Comparison of ENCODE assay signal across 1 cellular context in the genomic region with DNA sequence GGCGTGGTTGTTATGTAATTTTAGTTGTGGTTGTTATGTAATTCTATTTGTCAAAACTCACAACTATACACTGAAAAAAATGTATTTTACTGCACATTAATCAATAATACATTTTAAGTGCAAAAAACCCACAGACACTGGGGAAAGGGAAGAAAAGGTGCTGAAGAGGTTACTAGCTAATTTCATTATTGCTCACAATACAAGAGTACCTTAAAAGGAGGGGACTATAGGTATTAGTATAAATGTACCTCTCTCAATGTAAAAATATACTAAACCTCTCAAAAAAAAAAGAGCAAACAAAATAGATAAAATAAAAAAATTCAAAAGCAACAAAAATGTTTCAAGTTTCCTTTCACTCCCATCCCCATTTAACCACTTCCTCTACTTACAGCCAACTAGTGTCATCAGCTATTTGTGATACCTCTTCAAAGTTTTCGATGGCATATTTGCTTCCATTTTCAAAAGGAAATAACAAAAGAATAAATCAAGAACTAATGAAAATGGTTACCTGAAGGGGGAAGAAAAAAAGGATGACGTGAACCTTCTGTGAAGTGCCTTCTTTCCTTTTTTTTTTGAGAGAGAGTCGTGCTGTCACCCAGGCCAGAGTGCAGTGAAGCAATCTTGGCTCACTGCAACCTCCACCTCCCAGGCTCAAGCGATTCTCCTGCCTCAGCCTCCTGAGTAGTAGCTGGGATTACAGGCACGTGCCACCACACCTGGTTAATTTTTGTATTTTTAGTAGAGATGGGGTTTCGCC.
A peak's percentile ranks its signal among the peaks of the same experiment; 100 is the strongest.
TF ChIP-seq lines count a peak whose summit lies in the region.

No MANE protein-coding gene starts in this region.

TF ChIP-seq in K562, 482 proteins besides CTCF, POLR2A, EP300 and RAD21 (continued from another document and continues in another):
- TF ChIP-seq, protein P1, sequence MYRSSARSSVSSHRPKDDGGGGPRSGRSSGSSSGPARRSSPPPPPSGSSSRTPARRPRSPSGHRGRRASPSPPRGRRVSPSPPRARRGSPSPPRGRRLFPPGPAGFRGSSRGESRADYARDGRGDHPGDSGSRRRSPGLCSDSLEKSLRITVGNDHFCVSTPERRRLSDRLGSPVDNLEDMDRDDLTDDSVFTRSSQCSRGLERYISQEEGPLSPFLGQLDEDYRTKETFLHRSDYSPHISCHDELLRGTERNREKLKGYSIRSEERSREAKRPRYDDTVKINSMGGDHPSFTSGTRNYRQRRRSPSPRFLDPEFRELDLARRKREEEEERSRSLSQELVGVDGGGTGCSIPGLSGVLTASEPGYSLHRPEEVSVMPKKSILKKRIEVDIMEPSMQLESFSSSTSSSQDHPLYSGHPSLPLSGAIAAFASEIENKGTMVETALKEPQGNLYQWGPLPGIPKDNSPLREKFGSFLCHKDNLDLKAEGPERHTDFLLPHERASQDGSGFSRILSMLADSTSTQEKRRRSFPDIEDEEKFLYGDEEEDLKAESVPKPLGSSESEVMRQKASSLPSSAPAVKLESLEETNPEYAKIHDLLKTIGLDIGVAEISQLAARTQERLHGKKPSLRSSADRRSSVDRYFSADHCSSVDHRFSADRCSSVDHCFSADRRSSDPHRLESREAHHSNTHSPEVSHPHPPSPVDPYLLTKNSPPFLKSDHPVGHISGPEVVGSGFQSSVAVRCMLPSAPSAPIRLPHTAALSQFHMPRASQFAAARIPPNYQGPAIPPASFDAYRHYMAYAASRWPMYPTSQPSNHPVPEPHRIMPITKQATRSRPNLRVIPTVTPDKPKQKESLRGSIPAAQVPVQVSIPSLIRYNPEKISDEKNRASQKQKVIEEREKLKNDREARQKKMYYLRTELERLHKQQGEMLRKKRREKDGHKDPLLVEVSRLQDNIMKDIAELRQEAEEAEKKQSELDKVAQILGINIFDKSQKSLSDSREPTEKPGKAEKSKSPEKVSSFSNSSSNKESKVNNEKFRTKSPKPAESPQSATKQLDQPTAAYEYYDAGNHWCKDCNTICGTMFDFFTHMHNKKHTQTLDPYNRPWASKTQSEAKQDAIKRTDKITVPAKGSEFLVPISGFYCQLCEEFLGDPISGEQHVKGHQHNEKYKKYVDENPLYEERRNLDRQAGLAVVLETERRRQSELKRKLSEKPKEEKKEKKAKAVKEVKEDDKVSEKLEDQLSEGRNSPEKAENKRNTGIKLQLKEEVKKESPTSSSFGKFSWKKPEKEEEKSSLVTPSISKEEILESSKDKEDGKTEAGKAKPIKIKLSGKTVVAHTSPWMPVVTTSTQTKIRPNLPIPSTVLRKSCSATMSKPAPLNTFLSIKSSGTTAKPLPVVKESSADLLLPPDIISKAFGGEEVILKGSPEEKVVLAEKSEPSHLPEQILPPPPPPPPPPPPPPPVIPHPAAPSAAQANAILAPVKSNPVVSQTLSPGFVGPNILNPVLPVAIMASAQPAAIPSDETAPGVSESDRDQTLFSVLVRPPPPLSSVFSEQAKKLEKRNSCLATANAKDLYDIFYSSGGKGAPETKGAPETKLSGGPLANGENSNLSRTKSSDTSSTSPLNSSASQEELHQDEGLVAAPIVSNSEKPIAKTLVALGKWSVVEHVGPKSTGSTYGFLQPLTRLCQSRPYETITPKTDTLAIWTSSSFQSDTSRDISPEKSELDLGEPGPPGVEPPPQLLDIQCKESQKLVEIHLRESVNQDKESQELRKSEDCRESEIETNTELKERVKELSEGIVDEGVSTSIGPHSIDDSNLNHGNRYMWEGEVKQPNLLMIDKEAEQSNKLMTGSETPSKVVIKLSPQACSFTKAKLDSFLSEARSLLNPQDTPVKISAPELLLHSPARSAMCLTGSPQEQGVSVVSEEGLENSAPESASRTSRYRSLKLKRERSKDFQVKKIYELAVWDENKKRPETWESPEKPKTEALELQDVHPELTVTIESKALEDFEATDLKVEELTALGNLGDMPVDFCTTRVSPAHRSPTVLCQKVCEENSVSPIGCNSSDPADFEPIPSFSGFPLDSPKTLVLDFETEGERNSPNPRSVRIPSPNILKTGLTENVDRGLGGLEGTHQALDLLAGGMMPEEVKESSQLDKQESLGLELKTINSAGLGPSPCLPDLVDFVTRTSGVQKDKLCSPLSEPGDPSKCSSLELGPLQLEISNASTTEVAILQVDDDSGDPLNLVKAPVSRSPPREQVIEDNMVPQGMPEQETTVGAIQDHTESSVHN (IDR thresholded peaks at IDR 0.05; ENCODE audit: borderline replicate concordance in 1 of 2, low read depth in 1 of 2), result no peak
- TF ChIP-seq ZNF449 (CRISPR knock-in tag; IDR thresholded peaks at IDR 0.05), result no peak
- TF ChIP-seq TBP (optimal IDR thresholded peaks at IDR 0.05; ENCODE audit: low read depth, low read length), result no peak
- TF ChIP-seq SMARCB1 (IDR thresholded peaks at IDR 0.05; ENCODE audit: insufficient read length, low read depth), result peak; percentile 9
- TF ChIP-seq NONO (IDR thresholded peaks at IDR 0.05; ENCODE audit: low read depth in 2 of 2, low read length in 1 of 2), result no peak
- no peak for TF ChIP-seq ARID2 (IDR thresholded peaks at IDR 0.05)
- no peak for TF ChIP-seq ATF1 (CRISPR knock-in tag; IDR thresholded peaks at IDR 0.05)
- no peak for TF ChIP-seq ATF1 (tag; IDR thresholded peaks at IDR 0.05)
- 0 out of 4 replicates have a peak, but pooled peaks of 1 of the 2 experiments have one; percentile 30 for TF ChIP-seq HDAC1 (IDR thresholded peaks at IDR 0.05)
- TF ChIP-seq SUPT5H (IDR thresholded peaks at IDR 0.05), result no peak
- TF ChIP-seq C11orf30 (IDR thresholded peaks at IDR 0.05; ENCODE audit: low read depth), result no peak
- TF ChIP-seq POLR2AphosphoS2 (IDR thresholded peaks at IDR 0.05; ENCODE audit: low read length), result no peak
- no peak for TF ChIP-seq ELF4 (CRISPR knock-in tag; IDR thresholded peaks at IDR 0.05)
- no peak for TF ChIP-seq THRA (IDR thresholded peaks at IDR 0.05)
- TF ChIP-seq, protein P2, sequence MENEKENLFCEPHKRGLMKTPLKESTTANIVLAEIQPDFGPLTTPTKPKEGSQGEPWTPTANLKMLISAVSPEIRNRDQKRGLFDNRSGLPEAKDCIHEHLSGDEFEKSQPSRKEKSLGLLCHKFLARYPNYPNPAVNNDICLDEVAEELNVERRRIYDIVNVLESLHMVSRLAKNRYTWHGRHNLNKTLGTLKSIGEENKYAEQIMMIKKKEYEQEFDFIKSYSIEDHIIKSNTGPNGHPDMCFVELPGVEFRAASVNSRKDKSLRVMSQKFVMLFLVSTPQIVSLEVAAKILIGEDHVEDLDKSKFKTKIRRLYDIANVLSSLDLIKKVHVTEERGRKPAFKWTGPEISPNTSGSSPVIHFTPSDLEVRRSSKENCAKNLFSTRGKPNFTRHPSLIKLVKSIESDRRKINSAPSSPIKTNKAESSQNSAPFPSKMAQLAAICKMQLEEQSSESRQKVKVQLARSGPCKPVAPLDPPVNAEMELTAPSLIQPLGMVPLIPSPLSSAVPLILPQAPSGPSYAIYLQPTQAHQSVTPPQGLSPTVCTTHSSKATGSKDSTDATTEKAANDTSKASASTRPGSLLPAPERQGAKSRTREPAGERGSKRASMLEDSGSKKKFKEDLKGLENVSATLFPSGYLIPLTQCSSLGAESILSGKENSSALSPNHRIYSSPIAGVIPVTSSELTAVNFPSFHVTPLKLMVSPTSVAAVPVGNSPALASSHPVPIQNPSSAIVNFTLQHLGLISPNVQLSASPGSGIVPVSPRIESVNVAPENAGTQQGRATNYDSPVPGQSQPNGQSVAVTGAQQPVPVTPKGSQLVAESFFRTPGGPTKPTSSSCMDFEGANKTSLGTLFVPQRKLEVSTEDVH (IDR thresholded peaks at IDR 0.05; ENCODE audit: low read depth, partially characterized antibody), result no peak
- no peak for TF ChIP-seq PHF8 (IDR thresholded peaks at IDR 0.05; ENCODE audit: borderline replicate concordance, low read length)
- no peak for TF ChIP-seq MIER1 (IDR thresholded peaks at IDR 0.05; ENCODE audit: low read depth)
- TF ChIP-seq, protein P3, sequence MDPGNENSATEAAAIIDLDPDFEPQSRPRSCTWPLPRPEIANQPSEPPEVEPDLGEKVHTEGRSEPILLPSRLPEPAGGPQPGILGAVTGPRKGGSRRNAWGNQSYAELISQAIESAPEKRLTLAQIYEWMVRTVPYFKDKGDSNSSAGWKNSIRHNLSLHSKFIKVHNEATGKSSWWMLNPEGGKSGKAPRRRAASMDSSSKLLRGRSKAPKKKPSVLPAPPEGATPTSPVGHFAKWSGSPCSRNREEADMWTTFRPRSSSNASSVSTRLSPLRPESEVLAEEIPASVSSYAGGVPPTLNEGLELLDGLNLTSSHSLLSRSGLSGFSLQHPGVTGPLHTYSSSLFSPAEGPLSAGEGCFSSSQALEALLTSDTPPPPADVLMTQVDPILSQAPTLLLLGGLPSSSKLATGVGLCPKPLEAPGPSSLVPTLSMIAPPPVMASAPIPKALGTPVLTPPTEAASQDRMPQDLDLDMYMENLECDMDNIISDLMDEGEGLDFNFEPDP (CRISPR knock-in tag; IDR thresholded peaks at IDR 0.05), result no peak
- no peak for TF ChIP-seq CBX5 (IDR thresholded peaks at IDR 0.05; ENCODE audit: borderline replicate concordance, low read depth)
- no peak for TF ChIP-seq SAFB (IDR thresholded peaks at IDR 0.05; ENCODE audit: borderline replicate concordance, low read depth, low read length)
- no peak for TF ChIP-seq CBFA2T3 (IDR thresholded peaks at IDR 0.05)
- TF ChIP-seq ZNF655 (CRISPR knock-in tag; IDR thresholded peaks at IDR 0.05), result no peak
- TF ChIP-seq JUNB (CRISPR knock-in tag; conservative IDR thresholded peaks at IDR 0.05), result no peak
- TF ChIP-seq, protein P4, sequence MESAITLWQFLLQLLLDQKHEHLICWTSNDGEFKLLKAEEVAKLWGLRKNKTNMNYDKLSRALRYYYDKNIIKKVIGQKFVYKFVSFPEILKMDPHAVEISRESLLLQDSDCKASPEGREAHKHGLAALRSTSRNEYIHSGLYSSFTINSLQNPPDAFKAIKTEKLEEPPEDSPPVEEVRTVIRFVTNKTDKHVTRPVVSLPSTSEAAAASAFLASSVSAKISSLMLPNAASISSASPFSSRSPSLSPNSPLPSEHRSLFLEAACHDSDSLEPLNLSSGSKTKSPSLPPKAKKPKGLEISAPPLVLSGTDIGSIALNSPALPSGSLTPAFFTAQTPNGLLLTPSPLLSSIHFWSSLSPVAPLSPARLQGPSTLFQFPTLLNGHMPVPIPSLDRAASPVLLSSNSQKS (CRISPR knock-in tag; IDR thresholded peaks at IDR 0.05), result no peak
- TF ChIP-seq, protein P5, sequence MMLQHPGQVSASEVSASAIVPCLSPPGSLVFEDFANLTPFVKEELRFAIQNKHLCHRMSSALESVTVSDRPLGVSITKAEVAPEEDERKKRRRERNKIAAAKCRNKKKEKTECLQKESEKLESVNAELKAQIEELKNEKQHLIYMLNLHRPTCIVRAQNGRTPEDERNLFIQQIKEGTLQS (IDR thresholded peaks at IDR 0.05), result peak; percentile 28; the same call in 1 of the 2 replicates
- TF ChIP-seq, protein P5 (CRISPR knock-in tag; conservative IDR thresholded peaks at IDR 0.05), result no peak
- TF ChIP-seq POLR3A (IDR thresholded peaks at IDR 0.05; ENCODE audit: borderline replicate concordance, extremely low read depth, insufficient read depth, insufficient read length), result no peak
- TF ChIP-seq, protein P6, sequence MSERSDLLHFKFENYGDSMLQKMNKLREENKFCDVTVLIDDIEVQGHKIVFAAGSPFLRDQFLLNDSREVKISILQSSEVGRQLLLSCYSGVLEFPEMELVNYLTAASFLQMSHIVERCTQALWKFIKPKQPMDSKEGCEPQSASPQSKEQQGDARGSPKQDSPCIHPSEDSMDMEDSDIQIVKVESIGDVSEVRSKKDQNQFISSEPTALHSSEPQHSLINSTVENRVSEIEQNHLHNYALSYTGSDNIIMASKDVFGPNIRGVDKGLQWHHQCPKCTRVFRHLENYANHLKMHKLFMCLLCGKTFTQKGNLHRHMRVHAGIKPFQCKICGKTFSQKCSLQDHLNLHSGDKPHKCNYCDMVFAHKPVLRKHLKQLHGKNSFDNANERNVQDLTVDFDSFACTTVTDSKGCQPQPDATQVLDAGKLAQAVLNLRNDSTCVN (CRISPR knock-in tag; IDR thresholded peaks at IDR 0.05), result no peak
- TF ChIP-seq SRSF3 (IDR thresholded peaks at IDR 0.05; ENCODE audit: insufficient read depth, low read length), result no peak
- TF ChIP-seq BRD4 (IDR thresholded peaks at IDR 0.05), result no peak
